ENCODE assay signal across 7 cellular contexts in genomic region chr20:51372176-51372803, GRCh38.
DNase-seq lines count a peak whose midpoint lies in the region; ATAC-seq and TF ChIP-seq lines count a peak whose summit lies in the region.

No MANE protein-coding gene starts in this region.

- H3K4me3 ChIP-seq in adrenal gland (no peak overlapping the region), right atrium auricular region (no peak overlapping the region)

- H3K27me3 ChIP-seq in adrenal gland (no peaks in the 10 kb centered on the region), right atrium auricular region (no peaks in the 10 kb centered on the region)

- H3K4me1 ChIP-seq in adrenal gland (replicated peaks in 1 of 2) (no peaks in the 10 kb centered on the region), right atrium auricular region (peaks cover 0 to 29% of the 10 kb centered on the region in 2 donors)

- WGBS in adrenal gland, 4 donors, result 41 to 53% (median 48%) methylated on average over 11 to 13 of the region's 13 CpGs

- intact Hi-C loops in adrenal gland (cut with DNase I) (loop anchor here (5.0 kb wide), 1 partner anchor 225 kb away; no protein-coding TSS in a partner anchor), sciatic nerve (cut with DNase I) (no loop called here)

- TF ChIP-seq CTCF in GM12872 (IDR thresholded peaks at IDR 0.05; ENCODE audit: insufficient read depth, low read depth, low read length) (peak; percentile 94), LNCAP (IDR thresholded peaks at IDR 0.05) (peak; percentile 79), adrenal gland (IDR thresholded peaks at IDR 0.05) (peak; percentile 45 to 84 (median 72)), right atrium auricular region (IDR thresholded peaks at IDR 0.05) (peak; percentile 78 to 87)

- ATAC-seq in sciatic nerve (peak; percentile 92), HG02623 (IDR thresholded peaks at IDR 0.05; ENCODE audit: unreplicated experiment) (no peak)

- H3K27ac ChIP-seq in adrenal gland (no peak overlapping the region), right atrium auricular region (no peak overlapping the region)

- TF ChIP-seq POLR2A in adrenal gland (IDR thresholded peaks at IDR 0.05), result peak in 1 of 2 donors; percentile 12

- DNase-seq in T follicular helper cell (ENCODE audit: low read depth) (peak; percentile 41), adrenal gland (peak; percentile 46 to 82 (median 68)), right atrium auricular region (ENCODE audit: low spot score) (peak; percentile 75), sciatic nerve (ENCODE audit: low spot score) (peak; percentile 80)

- no peaks in the 10 kb centered on the region for H3K9me3 ChIP-seq in adrenal gland (replicated peaks in 1 of 3)
- H3K9me3 ChIP-seq in right atrium auricular region, result no peaks in the 10 kb centered on the region

- H3K36me3 ChIP-seq in adrenal gland (replicated peaks in 1 of 2) (no peaks in the 10 kb centered on the region), right atrium auricular region (no peaks in the 10 kb centered on the region)
